2 cellular contexts compared by ENCODE assay signal in genomic region chr3:72442755-72443154, GRCh38.
TF ChIP-seq lines count a peak whose summit lies in the region.

No MANE protein-coding gene starts in this region.

TF ChIP-seq in HEK293, 187 proteins besides CTCF, POLR2A, EP300 and RAD21:
- TF ChIP-seq KLF1 (tag by site-specific recombination; IDR thresholded peaks at IDR 0.05) (no peak), SCRT1 (tag by site-specific recombination; IDR thresholded peaks at IDR 0.05; ENCODE audit: borderline replicate concordance) (peak; percentile 71; the same call in 1 of the 2 replicates), SCRT2 (tag by site-specific recombination; IDR thresholded peaks at IDR 0.05) (peak; percentile 85)

TF ChIP-seq in K562, 482 proteins besides CTCF, POLR2A, EP300 and RAD21:
- TF ChIP-seq, protein P1, sequence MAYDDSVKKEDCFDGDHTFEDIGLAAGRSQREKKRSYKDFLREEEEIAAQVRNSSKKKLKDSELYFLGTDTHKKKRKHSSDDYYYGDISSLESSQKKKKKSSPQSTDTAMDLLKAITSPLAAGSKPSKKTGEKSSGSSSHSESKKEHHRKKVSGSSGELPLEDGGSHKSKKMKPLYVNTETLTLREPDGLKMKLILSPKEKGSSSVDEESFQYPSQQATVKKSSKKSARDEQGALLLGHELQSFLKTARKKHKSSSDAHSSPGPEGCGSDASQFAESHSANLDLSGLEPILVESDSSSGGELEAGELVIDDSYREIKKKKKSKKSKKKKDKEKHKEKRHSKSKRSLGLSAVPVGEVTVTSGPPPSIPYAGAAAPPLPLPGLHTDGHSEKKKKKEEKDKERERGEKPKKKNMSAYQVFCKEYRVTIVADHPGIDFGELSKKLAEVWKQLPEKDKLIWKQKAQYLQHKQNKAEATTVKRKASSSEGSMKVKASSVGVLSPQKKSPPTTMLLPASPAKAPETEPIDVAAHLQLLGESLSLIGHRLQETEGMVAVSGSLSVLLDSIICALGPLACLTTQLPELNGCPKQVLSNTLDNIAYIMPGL (CRISPR knock-in tag; IDR thresholded peaks at IDR 0.05): no peak
